In genomic region chr12:124994435-124994975, GRCh38 we compare ENCODE assay signal across 8 cellular contexts. TPM values are rescaled to one million over a fixed set of nuclear protein-coding genes. Genes with fewer than 3 reads are reported as not detected.
DNase-seq lines count a peak whose midpoint lies in the region; ATAC-seq and TF ChIP-seq lines count a peak whose summit lies in the region.

No MANE protein-coding gene starts in this region.

- peaks cover 0 to 10% of the 10 kb centered on the region in 2 donors for H3K36me3 ChIP-seq in neuronal stem cell (replicated peaks in 1 of 2; ENCODE audit: control insufficient read depth in 2 of 2, insufficient read depth in 2 of 2, low read length in 2 of 2)

- H3K27me3 ChIP-seq in neuronal stem cell (ENCODE audit: control insufficient read depth in 3 of 3, insufficient read depth in 3 of 3, low read depth in 1 of 3, low read length in 3 of 3) = peaks cover 0 to 5% (median 0%) of the 10 kb centered on the region in 3 experiments

- H2AK5ac ChIP-seq in neuronal stem cell (ENCODE audit: low read depth, low read length) = no peak overlapping the region

- intact Hi-C loops in posterior vena cava (cut with DNase I) = no loop called here

- H3K4ac ChIP-seq in neuronal stem cell (ENCODE audit: low read length) = no peak overlapping the region

- H3K18ac ChIP-seq in neuronal stem cell (ENCODE audit: low read length) = peak overlapping the region; percentile 92

- peak overlapping the region; percentile 62 for H3K4me3 ChIP-seq in epithelial cell of esophagus (ENCODE audit: low read length)
- H3K4me3 ChIP-seq in neuronal stem cell (ENCODE audit: low read length in 2 of 2) = peak overlapping the region; percentile 63 to 88

- H3K4me1 ChIP-seq in neuronal stem cell (ENCODE audit: control insufficient read depth in 2 of 2, insufficient read depth in 1 of 2, low read depth in 1 of 2, low read length in 2 of 2) = peaks cover 0 to 5% of the 10 kb centered on the region in 2 donors

- peak overlapping the region; percentile 94 for H3K9ac ChIP-seq in neuronal stem cell (ENCODE audit: low read depth, low read length, poor library complexity)

- TF ChIP-seq CTCF in epithelial cell of esophagus (IDR thresholded peaks at IDR 0.05; ENCODE audit: insufficient read depth, low read depth, low read length, missing control alignments) = no peak
- TF ChIP-seq CTCF in GM10266 (IDR thresholded peaks at IDR 0.05; ENCODE audit: control insufficient read depth, insufficient read depth, low read depth, missing control alignments) = no peak

- H3K79me1 ChIP-seq in neuronal stem cell (ENCODE audit: low read depth, low read length) = no peaks in the 10 kb centered on the region

- peaks cover 0 to 2% of the 10 kb centered on the region in 2 donors for H3K9me3 ChIP-seq in neuronal stem cell (replicated peaks in 1 of 2; ENCODE audit: control insufficient read depth in 2 of 2, insufficient read depth in 1 of 2, low read depth in 1 of 2, low read length in 2 of 2)

- no peak overlapping the region for H3K27ac ChIP-seq in neuronal stem cell (replicated peaks; ENCODE audit: low read length)

- peak overlapping the region; percentile 73 for H2AFZ ChIP-seq in neuronal stem cell (ENCODE audit: low read length)

- peak; percentile 32 for ATAC-seq in HG02610 (IDR thresholded peaks at IDR 0.05; ENCODE audit: unreplicated experiment)

- no peak overlapping the region for H3K14ac ChIP-seq in neuronal stem cell (ENCODE audit: low read length)

- peak overlapping the region; percentile 61 for H2BK5ac ChIP-seq in neuronal stem cell (ENCODE audit: low read length)

- no peak overlapping the region for H2BK15ac ChIP-seq in neuronal stem cell (ENCODE audit: low read length)

- no peak overlapping the region for H4K91ac ChIP-seq in neuronal stem cell (ENCODE audit: low read depth, low read length, poor library complexity)

- H2BK12ac ChIP-seq in neuronal stem cell (ENCODE audit: low read length) = peak overlapping the region; percentile 3

- peak; percentile 91 for DNase-seq in GF-D8 (lab: John Stamatoyannopoulos, UW)
- peak; percentile 97 for DNase-seq in SIG-M5 treated with dmso at 0.1 percent for 504 hours (lab: John Stamatoyannopoulos, UW; ENCODE audit: unreplicated experiment)
- DNase-seq in epithelial cell of esophagus (ENCODE audit: low read depth) = peak; percentile 21
- no peak for DNase-seq in neuronal stem cell (ENCODE audit: low spot score)
- DNase-seq in posterior vena cava (ENCODE audit: low spot score) = no peak
- DNase-seq in GM10266 (ENCODE audit: extremely low spot score) = no peak
- DNase-seq in foreskin melanocyte = no peak

- H3K4me2 ChIP-seq in neuronal stem cell (ENCODE audit: insufficient read depth, low read length, poor library complexity, severe bottlenecking) = peak overlapping the region; percentile 76

- H2BK120ac ChIP-seq in neuronal stem cell (ENCODE audit: low read depth, low read length) = no peak overlapping the region

- no peak overlapping the region for H3K23ac ChIP-seq in neuronal stem cell (ENCODE audit: low read depth, low read length, poor library complexity)

- WGBS in neuronal stem cell (ENCODE audit: extremely low coverage in 2 of 2, insufficient read length in 2 of 2, insufficient replicate concordance in 1 of 2), 2 donors = no CpG with 5 or more reads among the region's 15 CpGs

- no peak overlapping the region for H4K8ac ChIP-seq in neuronal stem cell (ENCODE audit: low read depth, low read length)

RNA-seq across cellular contexts. Expression of gene BRI3BP, which starts 1.1 kb away (rescaled TPM):
- polyA plus RNA-seq in neuronal stem cell (2013, experiment 1 of 2) = 4.2 TPM
- 4.2 TPM for polyA plus RNA-seq in neuronal stem cell (2013, experiment 2 of 2)
- total RNA-seq in posterior vena cava = 1 to 10 TPM; 2.9 to 3.1 TPM

RNA-seq across cellular contexts. Expression of gene DHX37, which starts 5.6 kb away (rescaled TPM):
- polyA plus RNA-seq in neuronal stem cell (2013, experiment 1 of 2) = 5.1 TPM
- polyA plus RNA-seq in neuronal stem cell (2013, experiment 2 of 2) = 5.0 TPM
- 10 to 100 TPM; 10.4 to 15.3 TPM for total RNA-seq in posterior vena cava

Comparison
In these comparisons a context has a peak if more than half of its experiments do, and no peak if none do; other contexts are left out.
1. DNase-seq: peak in GF-D8 (single experiment), SIG-M5 treated with dmso at 0.1 percent for 504 hours (single experiment) and epithelial cell of esophagus (single experiment); none in neuronal stem cell (single experiment), posterior vena cava (single experiment), GM10266 (single experiment) and foreskin melanocyte (single experiment).